9 cellular contexts compared by ENCODE assay signal in the genomic region with DNA sequence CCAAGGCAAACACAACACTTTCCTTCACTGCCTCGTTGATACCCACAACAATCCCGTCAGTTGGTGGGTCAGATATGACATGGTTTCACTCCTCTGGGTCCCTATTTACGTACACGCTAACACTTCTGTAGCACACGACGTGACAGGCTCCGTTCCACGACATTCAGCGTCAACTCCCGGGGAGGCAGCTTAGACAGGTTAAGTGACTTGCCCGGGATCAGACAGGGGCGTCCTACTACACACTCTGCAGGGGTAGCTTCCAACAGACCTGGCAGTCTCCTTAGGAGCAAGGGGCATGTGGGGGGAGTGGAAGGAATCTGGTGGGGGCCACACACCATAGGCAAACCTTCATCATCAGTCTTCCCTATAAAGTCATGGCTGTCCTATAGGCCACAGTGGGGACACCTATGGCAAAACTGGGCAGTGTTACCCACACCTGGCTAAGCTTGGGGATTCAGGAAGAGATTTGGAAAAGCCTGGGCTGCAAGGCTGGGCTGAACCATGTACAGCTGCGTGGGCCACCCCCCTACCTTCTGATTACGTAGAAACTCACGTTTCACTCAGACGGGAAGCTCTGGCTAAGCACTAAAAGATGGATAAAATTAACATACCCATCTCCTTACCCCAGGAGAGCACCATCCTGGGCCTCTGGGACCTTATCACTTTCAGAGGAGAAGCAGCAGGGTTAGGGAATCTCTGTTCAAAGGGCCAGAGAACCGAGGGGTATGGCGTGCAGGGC. TPM values are rescaled to one million over a fixed set of nuclear protein-coding genes. Genes with fewer than 3 reads are reported as not detected.
DNase-seq lines count a peak whose midpoint lies in the region; ATAC-seq and TF ChIP-seq lines count a peak whose summit lies in the region.
"Had no signal": no experiment of that assay in that cellular context is flagged by ENCODE, and none has a peak within 500 bp of the region (broad histone marks: within the 10 kb centered on the region; RNA-seq: fewer than 3 reads in every experiment).

No MANE protein-coding gene starts in this region.

- H3K4me3 ChIP-seq in ACC112 (ENCODE audit: low read depth, low read length): peak overlapping the region; percentile 85
- peak overlapping the region; percentile 64 for H3K4me3 ChIP-seq in HFF-Myc (replicated peaks; ENCODE audit: low read depth, low read length)
- H3K4me3 ChIP-seq in astrocyte of the cerebellum (ENCODE audit: low read depth, low read length): peak overlapping the region; percentile 60
- H3K4me3 ChIP-seq in mononuclear cell (ENCODE audit: low read length): peak overlapping the region; percentile 69

- TF ChIP-seq CTCF in HFF-Myc (IDR thresholded peaks at IDR 0.05; ENCODE audit: low read depth, low read length, missing control alignments): no peak
- no peak for TF ChIP-seq CTCF in astrocyte of the cerebellum (IDR thresholded peaks at IDR 0.05; ENCODE audit: low read depth, low read length, missing control alignments)

- H3K79me2 ChIP-seq in ACC112 (ENCODE audit: control insufficient read depth, insufficient read depth, low read length, unreplicated experiment): peaks cover 7% of the 10 kb centered on the region

- no peak overlapping the region for H2AFZ ChIP-seq in ACC112 (ENCODE audit: low read length, unreplicated experiment)

- H3K36me3 ChIP-seq in ACC112 (ENCODE audit: insufficient read depth, low read length): no peaks in the 10 kb centered on the region

- ATAC-seq in GM18909 (IDR thresholded peaks at IDR 0.05; ENCODE audit: poor library complexity, unreplicated experiment): no peak

- DNase-seq in HFF-Myc (ENCODE audit: extremely low read depth, low read depth) (no peak), astrocyte of the cerebellum (ENCODE audit: low read depth) (no peak), NCI-H146 treated with DMSO at 0.1 percent for 48 hours (lab: John Stamatoyannopoulos, UW; ENCODE audit: unreplicated experiment) (no peak), NCI-H187 treated with DMSO at 0.1 percent for 48 hours (lab: John Stamatoyannopoulos, UW) (no peak)
- DNase-seq in stimulated activated CD4-positive, alpha-beta T cell treated with anti-CD3 and anti-CD28 coated beads, Interleukin-12 subunit alpha, Interleukin-12 subunit beta, amount 100 ng/mL, for 4 hours: no peak
- DNase-seq: NCI-H187 had no signal

- H3K27ac ChIP-seq in ACC112 (ENCODE audit: low read depth, low read length): no peak overlapping the region

- H3K4me1 ChIP-seq in ACC112 (ENCODE audit: control insufficient read depth, insufficient read depth, low read length, unreplicated experiment): peaks cover 14% of the 10 kb centered on the region
- peaks cover 22% of the 10 kb centered on the region for H3K4me1 ChIP-seq in mononuclear cell (ENCODE audit: insufficient read depth, low read length)

- H3K27me3 ChIP-seq in ACC112 (ENCODE audit: insufficient read depth, low read length) (no peaks in the 10 kb centered on the region), mononuclear cell (ENCODE audit: insufficient read depth, low read length) (no peaks in the 10 kb centered on the region)

- in situ Hi-C loops in astrocyte of the cerebellum (cut with HindIII; ENCODE audit: low sequenced_read_pairs): loop anchor here (5.0 kb wide), 1 partner anchor 53 kb away; no protein-coding TSS in a partner anchor

- H3K9me3 ChIP-seq in mononuclear cell (ENCODE audit: low read depth, low read length): no peaks in the 10 kb centered on the region

RNA-seq across cellular contexts. Expression of a gene that starts 2.0 kb away (rescaled TPM):
- 6.1 TPM for total RNA-seq in mononuclear cell

RNA-seq across cellular contexts. Expression of a gene that starts 11.9 kb away (rescaled TPM):
- 1.0 TPM for total RNA-seq in mononuclear cell

RNA-seq across cellular contexts. Expression of a gene that starts 25.8 kb away (rescaled TPM):
- 141 TPM for total RNA-seq in mononuclear cell
